ENCODE assay signal across 11 cellular contexts in the genomic region with DNA sequence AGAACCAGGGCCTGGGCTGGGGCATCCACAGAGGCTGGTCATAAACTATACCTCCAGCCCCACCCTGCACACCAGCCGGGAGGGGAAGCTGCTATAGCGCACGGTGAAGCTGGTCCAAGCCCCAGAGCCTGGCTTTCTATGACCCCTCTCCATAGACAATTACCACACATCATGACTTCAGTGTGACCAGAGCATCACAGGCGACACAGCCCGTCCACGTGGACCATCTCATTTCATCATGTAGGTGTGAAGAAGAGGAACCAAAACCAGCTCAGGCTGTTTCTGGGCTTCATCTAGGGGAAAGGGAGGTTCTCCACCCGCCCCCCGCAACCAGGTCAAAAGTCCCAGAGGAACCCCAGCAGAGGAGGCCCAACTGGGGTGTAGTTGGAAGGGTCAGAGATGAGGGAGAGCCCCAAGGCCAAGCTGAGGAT. TPM values are rescaled to one million over a fixed set of nuclear protein-coding genes. Genes with fewer than 3 reads are reported as not detected.
A peak's percentile ranks its signal among the peaks of the same experiment; 100 is the strongest.
DNase-seq lines count a peak whose midpoint lies in the region; ATAC-seq and TF ChIP-seq lines count a peak whose summit lies in the region.
"Had no signal": no experiment of that assay in that cellular context is flagged by ENCODE, and none has a peak within 500 bp of the region (broad histone marks: within the 10 kb centered on the region; RNA-seq: fewer than 3 reads in every experiment).

No MANE protein-coding gene starts in this region.

- H3K4me3 ChIP-seq in CD8-positive, alpha-beta T cell (ENCODE audit: low read depth, low read length), result no peak overlapping the region
- H3K4me3 ChIP-seq in SJCRH30 (no peak overlapping the region), PC-9 (no peak overlapping the region), dorsolateral prefrontal cortex (no peak overlapping the region)

- no peaks in the 10 kb centered on the region for H3K79me2 ChIP-seq in PC-9 (ENCODE audit: low read depth)

- H2AFZ ChIP-seq in PC-9, result no peak overlapping the region

- POLR2A ChIA-PET in CD8-positive, alpha-beta T cell (lab: Charles Lee), result interaction anchor here (0.7 kb wide), 1 partner anchor 8 kb away, joined by 3 read pairs; no protein-coding TSS in a partner anchor
- POLR2A ChIA-PET in RWPE1 (lab: Yijun Ruan, JAX; ENCODE audit: low non-redundant PET), result interaction anchor here (0.6 kb wide), 1 partner anchor 66 kb away, joined by 3 read pairs; no protein-coding TSS in a partner anchor
- POLR2A ChIA-PET in naive thymus-derived CD8-positive, alpha-beta T cell (lab: Charles Lee), result interaction anchor here (1.0 to 2.5 kb wide), 3 partner anchors 9 to 18 kb away, joined by 5 to 11 read pairs (median 5); no protein-coding TSS in a partner anchor
- POLR2A ChIA-PET in PC-9 (lab: Charles Lee; ENCODE audit: unreplicated experiment), result no interaction called here

- peaks cover 77% of the 10 kb centered on the region for H3K4me1 Mint-ChIP-seq in CD8-positive, alpha-beta T cell (ENCODE audit: low read depth)
- peaks cover 39 to 86% (median 81%) of the 10 kb centered on the region in 4 donors for H3K4me1 Mint-ChIP-seq in naive thymus-derived CD8-positive, alpha-beta T cell

- peaks cover 64% of the 10 kb centered on the region for H3K4me1 ChIP-seq in CD8-positive, alpha-beta T cell (ENCODE audit: insufficient read depth, low read length)
- no peaks in the 10 kb centered on the region for H3K4me1 ChIP-seq in SJCRH30
- H3K4me1 ChIP-seq in PC-9 (replicated peaks; ENCODE audit: insufficient read depth), result peaks cover 27% of the 10 kb centered on the region

- no peaks in the 10 kb centered on the region for H3K9me3 ChIP-seq in CD8-positive, alpha-beta T cell (ENCODE audit: low read length)
- H3K9me3 ChIP-seq in SJCRH30 (replicated peaks), result no peaks in the 10 kb centered on the region
- H3K9me3 ChIP-seq in PC-9 (ENCODE audit: insufficient read depth, low read depth), result no peaks in the 10 kb centered on the region

- H3K27me3 Mint-ChIP-seq in CD8-positive, alpha-beta T cell (ENCODE audit: low read depth), result no peaks in the 10 kb centered on the region
- H3K27me3 Mint-ChIP-seq in naive thymus-derived CD8-positive, alpha-beta T cell, result no peaks in the 10 kb centered on the region

- H3K4me3 Mint-ChIP-seq in CD8-positive, alpha-beta T cell, result peak overlapping the region; percentile 56
- H3K4me3 Mint-ChIP-seq in naive thymus-derived CD8-positive, alpha-beta T cell, result peak overlapping the region in 4 of 10 donors; percentile 27 to 75 (median 59)

- no peak for TF ChIP-seq CTCF in CD8-positive, alpha-beta T cell (IDR thresholded peaks at IDR 0.05)
- TF ChIP-seq CTCF in RWPE1 (conservative IDR thresholded peaks at IDR 0.05; ENCODE audit: low read depth) (no peak), PC-9 (conservative IDR thresholded peaks at IDR 0.05) (no peak), dorsolateral prefrontal cortex (IDR thresholded peaks at IDR 0.05 in 54 of 56, conservative IDR thresholded peaks at IDR 0.05 in 2 of 56; ENCODE audit: low read depth in 1 of 56, partially characterized antibody in 56 of 56) (no peak)

- H3K4me2 ChIP-seq in PC-9, result no peak overlapping the region

- no peak overlapping the region for H3K27ac ChIP-seq in CD8-positive, alpha-beta T cell (ENCODE audit: low read depth, low read length)
- peak overlapping the region; percentile 49 for H3K27ac ChIP-seq in RWPE1
- no peak overlapping the region for H3K27ac ChIP-seq in SJCRH30
- no peak overlapping the region for H3K27ac ChIP-seq in caudate nucleus (ENCODE audit: low read depth, low read length)
- no peak overlapping the region for H3K27ac ChIP-seq in PC-9
- peak overlapping the region in 2 of 59 donors; percentile 41 to 69 for H3K27ac ChIP-seq in dorsolateral prefrontal cortex

- H3F3A ChIP-seq in PC-9 (ENCODE audit: insufficient read depth, low read depth), result peaks cover 7% of the 10 kb centered on the region; the same call in 1 of the 2 replicates

- H3K36me3 Mint-ChIP-seq in CD8-positive, alpha-beta T cell, result peaks cover 3% of the 10 kb centered on the region
- peaks cover 0 to 2% (median 0%) of the 10 kb centered on the region in 3 donors for H3K36me3 Mint-ChIP-seq in naive thymus-derived CD8-positive, alpha-beta T cell

- no peaks in the 10 kb centered on the region for H4K20me1 ChIP-seq in PC-9 (ENCODE audit: insufficient read depth)

- no peak overlapping the region for H3K27ac Mint-ChIP-seq in CD8-positive, alpha-beta T cell
- H3K27ac Mint-ChIP-seq in naive thymus-derived CD8-positive, alpha-beta T cell, result peak overlapping the region in 6 of 10 donors; percentile 57 to 99 (median 79)

- CTCF ChIA-PET in CD8-positive, alpha-beta T cell (lab: Charles Lee), result interaction anchor here (1.4 to 1.8 kb wide), 3 partner anchors 19 to 94 kb away, joined by 3 to 5 read pairs (median 4); no protein-coding TSS in a partner anchor
- CTCF ChIA-PET in RWPE1 (lab: Yijun Ruan, JAX), result interaction anchor here (0.6 to 0.7 kb wide), 2 partner anchors 9 to 196 kb away, joined by 3 to 5 read pairs; no protein-coding TSS in a partner anchor
- CTCF ChIA-PET in PC-9 (lab: Charles Lee), result interaction anchor here (0.7 kb wide), 1 partner anchor 395 kb away, joined by 4 read pairs; no protein-coding TSS in a partner anchor

- H3K36me3 ChIP-seq in CD8-positive, alpha-beta T cell (ENCODE audit: insufficient read depth, low read length), result no peaks in the 10 kb centered on the region
- H3K36me3 ChIP-seq in SJCRH30 (no peaks in the 10 kb centered on the region), PC-9 (ENCODE audit: low read depth) (no peaks in the 10 kb centered on the region)

- no TSS peak for BruUV-seq in PC-9 (replicated peaks; lab: Mats Ljungman, UMichigan)

- no peak for DNase-seq in CD8-positive, alpha-beta T cell
- no peak for DNase-seq in RWPE1 (ENCODE audit: low spot score)
- DNase-seq in naive thymus-derived CD8-positive, alpha-beta T cell, result peak in 1 of 10 donors; percentile 54
- DNase-seq in SJCRH30, result no peak
- no peak for DNase-seq in caudate nucleus (lab: John Stamatoyannopoulos, UW)
- no peak for DNase-seq in PC-9
- no peak for DNase-seq in dorsolateral prefrontal cortex
- DNase-seq: activated CD4-positive, alpha-beta T cell treated with anti-CD3 and anti-CD28 coated beads for 4 hours; Kasumi-1; left cardiac atrium had no signal

- H3K27me3 ChIP-seq in CD8-positive, alpha-beta T cell (ENCODE audit: insufficient read depth, low read length), result no peaks in the 10 kb centered on the region
- H3K27me3 ChIP-seq in SJCRH30 (no peaks in the 10 kb centered on the region; the same call in 1 of the 2 replicates), PC-9 (ENCODE audit: insufficient read depth, low read depth) (no peaks in the 10 kb centered on the region), dorsolateral prefrontal cortex (peaks cover 0 to under 1% (median 0%) of the 10 kb centered on the region in 45 donors)

- intact Hi-C loops in CD8-positive, alpha-beta T cell (cut with DNase I, micrococcal nuclease), result no loop called here
- intact Hi-C loops in PC-9 (cut with micrococcal nuclease; ENCODE audit: unreplicated experiment), result no loop called here
- intact Hi-C loops in dorsolateral prefrontal cortex (cut with DNase I), result no loop called here

- H3K9me3 Mint-ChIP-seq in CD8-positive, alpha-beta T cell, result no peaks in the 10 kb centered on the region
- no peaks in the 10 kb centered on the region for H3K9me3 Mint-ChIP-seq in naive thymus-derived CD8-positive, alpha-beta T cell

- no peaks in the 10 kb centered on the region for H3K9me2 ChIP-seq in PC-9 (ENCODE audit: insufficient read depth)

- ATAC-seq in CD8-positive, alpha-beta T cell, result no peak
- peak; percentile 60 for ATAC-seq in GM21529 (IDR thresholded peaks at IDR 0.05; ENCODE audit: unreplicated experiment)
- no peak for ATAC-seq in naive thymus-derived CD8-positive, alpha-beta T cell

RNA-seq across cellular contexts. Expression of gene CXCR5, which starts 3.0 kb away (rescaled TPM):
- total RNA-seq in CD8-positive, alpha-beta T cell, result 1 to 10 TPM; 7.6 to 8.0 TPM
- total RNA-seq in naive thymus-derived CD8-positive, alpha-beta T cell, result 1 to 10 TPM; 3.2 to 3.5 TPM
- under 1 TPM; 0.17 to 0.63 (median 0.29) TPM for polyA plus RNA-seq in naive thymus-derived CD8-positive, alpha-beta T cell
- not detected in 2 replicates for total RNA-seq in SJCRH30 (2014; rRNA removed; shearing (Covaris generic))
- total RNA-seq in PC-9 (2021), result not detected in 2 replicates
- not detected for total RNA-seq in dorsolateral prefrontal cortex
- total RNA-seq: left cardiac atrium had no signal

RNA-seq across cellular contexts. Expression of gene BCL9L, which starts 39.0 kb away (rescaled TPM):
- total RNA-seq in CD8-positive, alpha-beta T cell, result 100 to 1,000 TPM; 437 to 439 TPM
- total RNA-seq in naive thymus-derived CD8-positive, alpha-beta T cell, result 100 to 1,000 TPM; 283 TPM
- 1 to 10 TPM; 3.1 to 8.7 (median 4.3) TPM for polyA plus RNA-seq in naive thymus-derived CD8-positive, alpha-beta T cell
- total RNA-seq in SJCRH30 (2014; rRNA removed; shearing (Covaris generic)), result 2.2 and 4.3 TPM in 2 replicates
- total RNA-seq in PC-9 (2021) (75.9 and 108 TPM in 2 replicates), dorsolateral prefrontal cortex (10 to 100 TPM; 18.7 to 59.0 (median 28.4) TPM)
